ENCODE assay signal across 8 cellular contexts in the genomic region with DNA sequence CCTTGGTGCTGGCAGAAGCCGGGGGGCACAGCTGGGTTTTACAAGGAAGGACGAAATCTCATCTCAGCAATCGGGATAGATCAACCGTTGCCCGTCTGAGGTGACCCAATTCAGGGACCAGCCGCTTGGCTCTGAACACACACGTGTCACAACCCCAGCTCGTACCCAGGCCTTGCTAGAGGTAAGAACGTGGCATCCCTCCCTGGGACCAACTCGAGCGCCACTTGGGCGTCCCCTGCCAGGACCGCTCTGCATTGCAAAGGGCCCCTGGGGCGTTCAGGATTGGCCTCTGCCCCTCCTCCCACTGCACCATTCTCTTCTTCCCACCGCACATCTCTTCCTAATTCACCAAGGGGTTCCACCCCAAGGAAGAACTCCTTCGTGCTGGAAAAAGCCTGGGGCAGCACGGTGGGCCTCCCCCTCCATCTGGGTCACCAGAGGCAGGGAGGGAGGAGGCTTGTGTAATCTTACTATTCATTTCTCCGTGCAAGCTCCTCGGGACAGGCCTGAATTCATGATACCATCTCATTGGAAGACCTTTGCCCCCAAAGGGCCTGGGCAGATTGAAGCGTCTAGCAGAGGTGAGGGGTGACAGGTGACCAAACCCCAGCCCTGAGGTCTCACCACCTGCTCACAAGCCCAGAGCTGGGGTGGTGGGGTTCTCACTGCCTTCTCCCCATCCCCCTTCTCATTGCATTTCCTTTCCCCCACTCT.
DNase-seq lines count a peak whose midpoint lies in the region; ATAC-seq and TF ChIP-seq lines count a peak whose summit lies in the region.

No MANE protein-coding gene starts in this region.

- DNase-seq in fibroblast of mammary gland (ENCODE audit: low read depth) (no peak), ovary (peak in 1 of 5 donors; percentile 45), SW480 (ENCODE audit: low spot score) (no peak)
- DNase-seq in activated CD4-positive, alpha-beta memory T cell treated with anti-CD3 and anti-CD28 coated beads, Interleukin-2, amount 10 ng/mL, durations not matched to agents 7 days and 5 days = no peak

- H3K9me3 Mint-ChIP-seq in activated CD4-positive, alpha-beta memory T cell treated with anti-CD3 and anti-CD28 coated beads, Interleukin-2, amount 10 ng/mL, durations not matched to agents 7 days and 5 days = no peaks in the 10 kb centered on the region

- no peak for TF ChIP-seq CTCF in OCI-LY3 (IDR thresholded peaks at IDR 0.05; ENCODE audit: low read depth, low read length)
- TF ChIP-seq CTCF in fibroblast of mammary gland (conservative IDR thresholded peaks at IDR 0.05; ENCODE audit: control insufficient read depth, insufficient read depth, low read depth, low read length) = no peak
- TF ChIP-seq CTCF in ovary (IDR thresholded peaks at IDR 0.05) = no peak

- H3K4me1 Mint-ChIP-seq in activated CD4-positive, alpha-beta memory T cell treated with anti-CD3 and anti-CD28 coated beads, Interleukin-2, amount 10 ng/mL, durations not matched to agents 7 days and 5 days = peaks cover 7% of the 10 kb centered on the region

- no peak overlapping the region for H3K27ac Mint-ChIP-seq in activated CD4-positive, alpha-beta memory T cell treated with anti-CD3 and anti-CD28 coated beads, Interleukin-2, amount 10 ng/mL, durations not matched to agents 7 days and 5 days

- peak overlapping the region; percentile 77 to 95 (median 91) for H3K4me2 ChIP-seq in BLaER1 treated with 17β-estradiol and CSF1 and Interleukin-3, amounts not matched to agents 10 nM and 100 nM
- H3K4me2 ChIP-seq in OCI-LY3 (ENCODE audit: low read length) = peak overlapping the region; percentile 75

- ATAC-seq in HG03135 (IDR thresholded peaks at IDR 0.05; ENCODE audit: unreplicated experiment) = no peak
- ATAC-seq in HG03469 (IDR thresholded peaks at IDR 0.05; ENCODE audit: unreplicated experiment) = no peak

- CTCF ChIA-PET in activated CD4-positive, alpha-beta memory T cell treated with anti-CD3 and anti-CD28 coated beads, Interleukin-2, amount 10 ng/mL, durations not matched to agents 7 days and 5 days (lab: Charles Lee) = interaction anchor here (0.6 to 1.3 kb wide), 3 partner anchors 66 to 550 kb away, joined by 3 to 5 read pairs (median 3); no protein-coding TSS in a partner anchor

- no peaks in the 10 kb centered on the region for H3K27me3 ChIP-seq in BLaER1 treated with 17β-estradiol and CSF1 and Interleukin-3, amounts not matched to agents 10 nM and 100 nM
- H3K27me3 ChIP-seq in OCI-LY3 (ENCODE audit: low read depth, low read length) (peaks cover 8% of the 10 kb centered on the region; the same call in 1 of the 2 replicates), ovary (no peaks in the 10 kb centered on the region)

- no peak for TF ChIP-seq EP300 in ovary (IDR thresholded peaks at IDR 0.05)

- H3K79me2 ChIP-seq in OCI-LY3 (ENCODE audit: low read length) = no peaks in the 10 kb centered on the region

- no peak for TF ChIP-seq POLR2A in ovary (IDR thresholded peaks at IDR 0.05)

- H3K9me3 ChIP-seq in BLaER1 treated with 17β-estradiol and CSF1 and Interleukin-3, amounts not matched to agents 10 nM and 100 nM (replicated peaks in 1 of 11) = no peaks in the 10 kb centered on the region
- H3K9me3 ChIP-seq in OCI-LY3 (ENCODE audit: insufficient read depth, low read length) (no peaks in the 10 kb centered on the region), ovary (no peaks in the 10 kb centered on the region)

- H3K27ac ChIP-seq in BLaER1 treated with 17β-estradiol and CSF1 and Interleukin-3, amounts not matched to agents 10 nM and 100 nM = peak overlapping the region; percentile 56 to 80 (median 71); a peak in 21 of 22 replicates
- H3K27ac ChIP-seq in OCI-LY3 (ENCODE audit: low read length) (no peak overlapping the region), ovary (peak overlapping the region; percentile 82 to 83)

- whole genome bisulfite sequencing in ovary, 3 donors = 74 to 85% (median 84%) methylated on average over 20 of the region's 20 CpGs

- no peaks in the 10 kb centered on the region for H3K36me3 Mint-ChIP-seq in activated CD4-positive, alpha-beta memory T cell treated with anti-CD3 and anti-CD28 coated beads, Interleukin-2, amount 10 ng/mL, durations not matched to agents 7 days and 5 days (ENCODE audit: low read depth)

- H3K4me1 ChIP-seq in BLaER1 treated with 17β-estradiol and CSF1 and Interleukin-3, amounts not matched to agents 10 nM and 100 nM = peaks cover 48 to 79% (median 52%) of the 10 kb centered on the region in 10 experiments
- H3K4me1 ChIP-seq in OCI-LY3 (ENCODE audit: low read length) (peaks cover 9% of the 10 kb centered on the region), ovary (ENCODE audit: insufficient read depth) (peaks cover 6% of the 10 kb centered on the region)

- peaks cover 28% of the 10 kb centered on the region for H3K27me3 Mint-ChIP-seq in activated CD4-positive, alpha-beta memory T cell treated with anti-CD3 and anti-CD28 coated beads, Interleukin-2, amount 10 ng/mL, durations not matched to agents 7 days and 5 days

- peak overlapping the region in 9 of 10 experiments; percentile 0 to 48 (median 35); a peak in 11 of 20 replicates for H3K4me3 ChIP-seq in BLaER1 treated with 17β-estradiol and CSF1 and Interleukin-3, amounts not matched to agents 10 nM and 100 nM
- 0 out of 2 replicates have a peak overlapping the region, but pooled peaks have one; percentile 33 for H3K4me3 ChIP-seq in OCI-LY3 (ENCODE audit: low read length)
- H3K4me3 ChIP-seq in fibroblast of mammary gland (ENCODE audit: control insufficient read depth, low read depth, low read length) = peak overlapping the region; percentile 29
- H3K4me3 ChIP-seq in ovary = peak overlapping the region; percentile 34

- H3K4me3 Mint-ChIP-seq in activated CD4-positive, alpha-beta memory T cell treated with anti-CD3 and anti-CD28 coated beads, Interleukin-2, amount 10 ng/mL, durations not matched to agents 7 days and 5 days = no peak overlapping the region

- POLR2A ChIA-PET in activated CD4-positive, alpha-beta memory T cell treated with anti-CD3 and anti-CD28 coated beads, Interleukin-2, amount 10 ng/mL, durations not matched to agents 7 days and 5 days (lab: Charles Lee) = no interaction called here

- H3K9ac ChIP-seq in BLaER1 treated with 17β-estradiol and CSF1 and Interleukin-3, amounts not matched to agents 10 nM and 100 nM = peak overlapping the region; percentile 47 to 75 (median 67); a peak in 21 of 22 replicates
- H3K9ac ChIP-seq in OCI-LY3 (ENCODE audit: low read length) = no peak overlapping the region

- H4K20me1 ChIP-seq in BLaER1 treated with 17β-estradiol and CSF1 and Interleukin-3, amounts not matched to agents 10 nM and 100 nM = no peaks in the 10 kb centered on the region
- no peaks in the 10 kb centered on the region for H4K20me1 ChIP-seq in OCI-LY3 (ENCODE audit: insufficient read depth, low read length)

- no peak overlapping the region for H2AFZ ChIP-seq in OCI-LY3 (ENCODE audit: low read depth, low read length)

- intact Hi-C loops in ovary (cut with DNase I) = loop anchor here in 2 of 4 donors (10.0 kb wide), 2 partner anchors 360 to 520 kb away; no protein-coding TSS in a partner anchor

- H3K36me3 ChIP-seq in BLaER1 treated with 17β-estradiol and CSF1 and Interleukin-3, amounts not matched to agents 10 nM and 100 nM = no peaks in the 10 kb centered on the region
- no peaks in the 10 kb centered on the region for H3K36me3 ChIP-seq in OCI-LY3 (replicated peaks; ENCODE audit: low read depth, low read length)
- H3K36me3 ChIP-seq in ovary = no peaks in the 10 kb centered on the region
